In the genomic region with DNA sequence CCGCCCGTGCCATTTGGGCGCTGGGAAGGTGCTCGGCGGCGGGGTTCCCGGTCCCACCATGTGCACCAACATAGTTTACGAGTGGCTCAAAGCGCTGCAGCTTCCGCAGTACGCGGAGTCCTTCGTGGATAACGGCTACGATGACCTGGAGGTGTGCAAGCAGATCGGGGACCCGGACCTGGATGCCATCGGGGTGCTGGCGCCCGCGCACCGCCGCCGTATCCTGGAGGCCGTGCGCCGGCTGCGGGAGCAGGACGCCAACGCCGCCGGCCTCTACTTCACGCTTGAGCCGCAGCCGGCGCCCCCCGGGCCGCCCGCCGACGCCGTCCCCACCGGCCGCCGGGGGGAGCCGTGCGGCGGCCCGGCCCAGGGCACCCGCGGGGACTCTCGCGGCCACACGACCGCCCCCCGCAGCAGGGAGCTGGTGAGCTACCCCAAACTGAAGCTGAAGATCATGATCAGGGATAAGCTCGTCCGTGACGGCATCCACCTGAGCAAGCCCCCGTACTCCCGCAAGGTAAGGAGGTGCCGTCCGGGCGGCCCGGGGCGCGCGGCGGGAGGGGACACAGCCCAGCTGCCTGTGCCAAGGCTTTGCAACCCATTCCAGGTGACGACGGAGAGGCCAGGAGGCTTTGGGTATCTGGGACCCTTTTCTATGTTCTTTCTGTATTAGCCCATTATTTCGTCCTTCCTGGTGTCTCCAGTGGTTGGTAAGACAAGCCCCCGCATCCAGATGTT, we compare ENCODE assay signal across 8 cellular contexts. TPM values are rescaled to one million over a fixed set of nuclear protein-coding genes. Genes with fewer than 3 reads are reported as not detected.
DNase-seq lines count a peak whose midpoint lies in the region; ATAC-seq, FAIRE-seq and TF ChIP-seq lines count a peak whose summit lies in the region.

No MANE protein-coding gene starts in this region.

- no peak for TF ChIP-seq CTCF in GM10248 (IDR thresholded peaks at IDR 0.05; ENCODE audit: control extremely low read depth, extremely low read depth, low read depth, missing control alignments)
- TF ChIP-seq CTCF in GM12878 (IDR thresholded peaks at IDR 0.05 in 2 of 3, conservative IDR thresholded peaks at IDR 0.05 in 1 of 3; ENCODE audit: control insufficient read depth in 2 of 3, extremely low read depth in 1 of 3, insufficient read depth in 1 of 3, low read depth in 3 of 3, low read length in 3 of 3), result no peak
- TF ChIP-seq CTCF in thoracic aorta (IDR thresholded peaks at IDR 0.05), result no peak

- H3K36me3 ChIP-seq in GM12878 (ENCODE audit: control insufficient read depth in 2 of 2, insufficient read depth in 2 of 2, low read length in 1 of 2) (no peaks in the 10 kb centered on the region), thoracic aorta (no peaks in the 10 kb centered on the region)

- in situ Hi-C loops in GM12878 (cut with MboI), result loop anchor here (10.0 kb wide), 1 partner anchor 656 kb away; no protein-coding TSS in a partner anchor

- no peak for TF ChIP-seq POLR2A in GM12878 (IDR thresholded peaks at IDR 0.05; ENCODE audit: low read depth, low read length)

- H2AFZ ChIP-seq in GM12878 (ENCODE audit: control insufficient read depth, low read depth, low read length), result no peak overlapping the region; the same call in 1 of the 2 replicates

- TF ChIP-seq RAD21 in GM12878 (IDR thresholded peaks at IDR 0.05; ENCODE audit: insufficient read depth, low read depth, low read length), result no peak

- H4K20me1 ChIP-seq in GM12878 (ENCODE audit: control insufficient read depth, insufficient read depth), result no peaks in the 10 kb centered on the region

- RAD21 ChIA-PET in GM12878 (lab: Charles Lee; ENCODE audit: unreplicated experiment), result no interaction called here

- POLR2A ChIA-PET in GM10248 (lab: Yijun Ruan, JAX) (no interaction called here), GM12878 (lab: Charles Lee) (no interaction called here)

- WGBS in GM12878 (ENCODE audit: insufficient coverage, insufficient replicate concordance, low lambda C conversion rate, missing lambda C conversion rate), result 13% methylated on average over 64 of the region's 73 CpGs

- no peaks in the 10 kb centered on the region for H3K4me1 ChIP-seq in GM12878 (ENCODE audit: control insufficient read depth, insufficient read depth, low read length)
- H3K4me1 ChIP-seq in thoracic aorta (ENCODE audit: control insufficient read depth in 1 of 2, low read depth in 2 of 2), result peaks cover 15 to 20% of the 10 kb centered on the region in 2 donors

- no peak overlapping the region for H3K4me2 ChIP-seq in GM12878 (ENCODE audit: control insufficient read depth, insufficient read depth)

- SMC1A ChIA-PET in GM12878 (lab: Charles Lee; ENCODE audit: uncharacterized antibody, unreplicated experiment), result no interaction called here

- ATAC-seq in HG02759 (IDR thresholded peaks at IDR 0.05; ENCODE audit: unreplicated experiment), result peak; percentile 25
- ATAC-seq in GM12878, result no peak
- ATAC-seq in thoracic aorta (ENCODE audit: insufficient number of reproducible peaks, low FRiP score, low read depth), result no peak

- no peak for FAIRE-seq in GM12878 (lab: Jason Lieb, UNC)

- no peaks in the 10 kb centered on the region for H3K79me2 ChIP-seq in GM12878 (ENCODE audit: control insufficient read depth, insufficient read depth, low read length)

- intact Hi-C loops in GM12878 (cut with micrococcal nuclease; ENCODE audit: unreplicated experiment), result loop anchor here (10.0 kb wide), 1 partner anchor 956 kb away; no protein-coding TSS in a partner anchor

- H3K9me3 ChIP-seq in GM12878 (replicated peaks; ENCODE audit: control insufficient read depth, insufficient read depth, low read length) (no peaks in the 10 kb centered on the region), thoracic aorta (no peaks in the 10 kb centered on the region)

- no peak overlapping the region for H3K9ac ChIP-seq in GM12878 (ENCODE audit: control insufficient read depth, insufficient read depth, low read length)

- no TSS peak for BruUV-seq in GM12878 (replicated peaks; lab: Mats Ljungman, UMichigan)

- no peak overlapping the region for H3K27ac ChIP-seq in GM12878 (ENCODE audit: control insufficient read depth, insufficient read depth)
- peak overlapping the region in 1 of 2 donors; percentile 69 for H3K27ac ChIP-seq in thoracic aorta

- DNase-seq in GM10248 (ENCODE audit: extremely low spot score) (peak; percentile 17), GM12878 (ENCODE audit: low read depth, low spot score) (no peak), left kidney (ENCODE audit: low read depth, low spot score) (peak; percentile 61), thoracic aorta (ENCODE audit: low spot score) (no peak), MV-4-11 (lab: John Stamatoyannopoulos, UW) (no peak), NCI-H187 treated with DMSO at 0.1 percent for 48 hours (lab: John Stamatoyannopoulos, UW) (no peak), cerebellar nuclear complex (lab: John Stamatoyannopoulos, UW) (no peak)

- no peak for TF ChIP-seq EP300 in GM12878 (IDR thresholded peaks at IDR 0.05; ENCODE audit: borderline replicate concordance in 1 of 2, control insufficient read depth in 1 of 2, low read depth in 2 of 2, low read length in 2 of 2)

- H3K27me3 ChIP-seq in GM12878 (replicated peaks in 1 of 2; ENCODE audit: control insufficient read depth in 2 of 2, insufficient read depth in 2 of 2, low read length in 1 of 2) (peaks cover 8 to 16% of the 10 kb centered on the region in 2 experiments), thoracic aorta (replicated peaks; ENCODE audit: insufficient read depth) (no peaks in the 10 kb centered on the region)

- no peak overlapping the region for H3K4me3 ChIP-seq in GM12878
- H3K4me3 ChIP-seq in thoracic aorta, result peak overlapping the region; percentile 78

- CTCF ChIA-PET in GM10248 (lab: Yijun Ruan, JAX) (no interaction called here), GM12878 (lab: Yijun Ruan, JAX) (no interaction called here)

TF ChIP-seq in GM12878, 131 proteins besides CTCF, POLR2A, EP300 and RAD21:
- TF ChIP-seq ETV6 (conservative IDR thresholded peaks at IDR 0.05 in 1 of 2, IDR thresholded peaks at IDR 0.05 in 1 of 2; ENCODE audit: borderline replicate concordance in 1 of 2, low read depth in 1 of 2), result no peak
- TF ChIP-seq HDAC6 (IDR thresholded peaks at IDR 0.05; ENCODE audit: unreplicated experiment), result peak; percentile 15
- no peak for TF ChIP-seq ZNF24 (IDR thresholded peaks at IDR 0.05)

RNA-seq across cellular contexts. Expression of gene SAMD5, which starts 0.6 kb away (rescaled TPM):
- total RNA-seq in GM12878 (2013; cell fraction: nucleolus; rRNA removed), result not detected in 2 replicates
- total RNA-seq in GM12878 (2014; rRNA removed) (under 0.01 TPM in 1 of 2 replicates, not detected in the other), GM12878 (2014; rRNA removed; fragmentation: Illumina TruSeq; extraction: Trizol) (0.04 and 0.05 TPM in 2 replicates), GM12878 (2021) (0.23 TPM in 1 of 2 replicates, not detected in the other), thoracic aorta (1 to 10 TPM; 1.6 to 4.7 TPM)
- not detected for polyA plus RNA-seq in GM12878 (2011; ENCODE audit: low read depth)
- polyA plus RNA-seq in GM12878 (2011; rRNA removed) (0.15 and 0.16 TPM in 2 replicates), GM12878 (2014; fragmentation: Illumina TruSeq; extraction: Trizol) (0.01 TPM in 1 of 2 replicates, not detected in the other), GM12878 (2014; fragmentation: Nextera tagmentation; extraction: Ambion mirVana) (not detected), GM12878 (2014; rRNA removed) (0.03 and 0.05 TPM in 2 replicates), GM12878 (2016; fragmentation: Nextera tagmentation; extraction: Ambion mirVana) (not detected)
- polyA plus RNA-seq in GM12878 (2011; cell fraction: cytosol; rRNA removed), result 0.03 TPM in 2 replicates
- 0.06 and 0.10 TPM in 2 replicates for polyA plus RNA-seq in GM12878 (2011; cell fraction: nucleus; rRNA removed)
- polyA plus RNA-seq in GM12878 (2012), result 0.04 TPM in 1 of 2 replicates, not detected in the other
- 0.05 TPM in 1 of 2 replicates, not detected in the other for polyA minus RNA-seq in GM12878 (2011; rRNA and poly(A)+ RNA removed)
- 0.21 TPM in 1 of 2 replicates, not detected in the other for polyA minus RNA-seq in GM12878 (2011; cell fraction: cytosol; rRNA and poly(A)+ RNA removed)
- 0.10 and 0.12 TPM in 2 replicates for polyA minus RNA-seq in GM12878 (2011; cell fraction: nucleus; rRNA and poly(A)+ RNA removed)

Comparison
In these comparisons a context has a peak if more than half of its experiments do, and no peak if none do; other contexts are left out.
1. DNase-seq: peak in GM10248 (single experiment) and left kidney (single experiment); none in GM12878 (single experiment), thoracic aorta (single experiment), MV-4-11 (single experiment), NCI-H187 treated with DMSO at 0.1 percent for 48 hours (single experiment) and cerebellar nuclear complex (0 of 2).